8 cellular contexts compared by ENCODE assay signal in the genomic region with DNA sequence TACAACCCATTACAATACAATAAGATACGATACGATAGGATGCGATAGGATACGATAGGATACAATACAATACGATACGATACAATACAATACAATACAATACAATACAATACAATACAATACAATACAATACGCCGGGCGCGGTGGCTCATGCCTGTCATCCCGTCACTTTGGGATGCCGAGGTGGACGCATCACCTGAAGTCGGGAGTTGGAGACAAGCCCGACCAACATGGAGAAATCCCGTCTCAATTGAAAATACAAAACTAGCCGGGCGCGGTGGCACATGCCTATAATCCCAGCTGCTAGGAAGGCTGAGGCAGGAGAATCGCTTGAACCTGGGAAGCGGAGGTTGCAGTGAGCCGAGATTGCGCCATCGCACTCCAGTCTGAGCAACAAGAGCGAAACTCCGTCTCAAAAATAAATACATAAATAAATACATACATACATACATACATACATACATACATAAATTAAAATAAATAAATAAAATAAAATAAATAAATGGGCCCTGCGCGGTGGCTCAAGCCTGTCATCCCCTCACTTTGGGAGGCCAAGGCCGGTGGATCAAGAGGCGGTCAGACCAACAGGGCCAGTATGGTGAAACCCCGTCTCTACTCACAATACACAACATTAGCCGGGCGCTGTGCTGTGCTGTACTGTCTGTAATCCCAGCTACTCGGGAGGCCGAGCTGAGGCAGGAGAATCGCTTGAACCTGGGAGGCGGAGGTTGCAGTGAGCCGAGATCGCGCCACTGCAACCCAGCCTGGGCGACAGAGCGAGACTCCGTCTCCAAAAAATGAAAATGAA.
A peak's percentile ranks its signal among the peaks of the same experiment; 100 is the strongest.
DNase-seq lines count a peak whose midpoint lies in the region; ATAC-seq and TF ChIP-seq lines count a peak whose summit lies in the region.
"Not testable (repeated sequence)": the region's sequence is repeated elsewhere in the genome, so short reads cannot be mapped to it uniquely, and the experiment has no call there.

No MANE protein-coding gene starts in this region.

- H3K4me3 Mint-ChIP-seq in activated CD8-positive, alpha-beta T cell treated with anti-CD3 and anti-CD28 coated beads for 36 hours; stimulated activated memory B cell treated with anti-CD40 and anti-IgM and Interleukin-4, amounts not matched to agents 10 μg/mL and 1 μg/mL and 100 μg/mL, for 72 hours: not testable (repeated sequence)

- H3K27me3 Mint-ChIP-seq in activated CD8-positive, alpha-beta T cell treated with anti-CD3 and anti-CD28 coated beads for 36 hours; stimulated activated memory B cell treated with anti-CD40 and anti-IgM and Interleukin-4, amounts not matched to agents 10 μg/mL and 1 μg/mL and 100 μg/mL, for 72 hours: not testable (repeated sequence)

- not testable (repeated sequence) for H3K27ac Mint-ChIP-seq in activated CD8-positive, alpha-beta T cell treated with anti-CD3 and anti-CD28 coated beads for 36 hours; stimulated activated memory B cell treated with anti-CD40 and anti-IgM and Interleukin-4, amounts not matched to agents 10 μg/mL and 1 μg/mL and 100 μg/mL, for 72 hours

- POLR2A ChIA-PET in activated CD8-positive, alpha-beta T cell treated with anti-CD3 and anti-CD28 coated beads for 36 hours (lab: Charles Lee): not testable (repeated sequence)

- TF ChIP-seq CTCF in activated CD8-positive, alpha-beta T cell treated with anti-CD3 and anti-CD28 coated beads for 36 hours (IDR thresholded peaks at IDR 0.05): not testable (repeated sequence)

- H3K36me3 Mint-ChIP-seq in activated CD8-positive, alpha-beta T cell treated with anti-CD3 and anti-CD28 coated beads for 36 hours (ENCODE audit: low read depth); stimulated activated memory B cell treated with anti-CD40 and anti-IgM and Interleukin-4, amounts not matched to agents 10 μg/mL and 1 μg/mL and 100 μg/mL, for 72 hours: not testable (repeated sequence)

- intact Hi-C loops in activated CD8-positive, alpha-beta T cell treated with anti-CD3 and anti-CD28 coated beads for 36 hours (cut with micrococcal nuclease); left ventricle myocardium superior (cut with micrococcal nuclease): not testable (repeated sequence)

- not testable (repeated sequence) for DNase-seq in activated CD8-positive, alpha-beta T cell treated with anti-CD3 and anti-CD28 coated beads for 36 hours; left ventricle myocardium superior

- H3K4me1 Mint-ChIP-seq in activated CD8-positive, alpha-beta T cell treated with anti-CD3 and anti-CD28 coated beads for 36 hours (ENCODE audit: low read depth); stimulated activated memory B cell treated with anti-CD40 and anti-IgM and Interleukin-4, amounts not matched to agents 10 μg/mL and 1 μg/mL and 100 μg/mL, for 72 hours: not testable (repeated sequence)

- peak; percentile 55 for ATAC-seq in GM18508 (IDR thresholded peaks at IDR 0.05; ENCODE audit: insufficient read depth, unreplicated experiment)
- peak; percentile 62 for ATAC-seq in GM19397 (IDR thresholded peaks at IDR 0.05; ENCODE audit: unreplicated experiment)
- ATAC-seq in GM21786 (IDR thresholded peaks at IDR 0.05; ENCODE audit: unreplicated experiment): peak; percentile 63
- peak; percentile 68 for ATAC-seq in HG02981 (IDR thresholded peaks at IDR 0.05; ENCODE audit: unreplicated experiment)
- ATAC-seq in HG03442 (IDR thresholded peaks at IDR 0.05; ENCODE audit: unreplicated experiment): peak; percentile 72
- peak; percentile 76 for ATAC-seq in activated CD8-positive, alpha-beta T cell treated with anti-CD3 and anti-CD28 coated beads for 36 hours
- peak; percentile 83 for ATAC-seq in left ventricle myocardium superior
- peak; percentile 88 for ATAC-seq in stimulated activated memory B cell treated with anti-CD40 and anti-IgM and Interleukin-4, amounts not matched to agents 10 μg/mL and 1 μg/mL and 100 μg/mL, for 72 hours

- CTCF ChIA-PET in activated CD8-positive, alpha-beta T cell treated with anti-CD3 and anti-CD28 coated beads for 36 hours (lab: Charles Lee): not testable (repeated sequence)

- not testable (repeated sequence) for H3K9me3 Mint-ChIP-seq in activated CD8-positive, alpha-beta T cell treated with anti-CD3 and anti-CD28 coated beads for 36 hours; stimulated activated memory B cell treated with anti-CD40 and anti-IgM and Interleukin-4, amounts not matched to agents 10 μg/mL and 1 μg/mL and 100 μg/mL, for 72 hours
